Comparison of ENCODE assay signal across 8 cellular contexts in the genomic region with DNA sequence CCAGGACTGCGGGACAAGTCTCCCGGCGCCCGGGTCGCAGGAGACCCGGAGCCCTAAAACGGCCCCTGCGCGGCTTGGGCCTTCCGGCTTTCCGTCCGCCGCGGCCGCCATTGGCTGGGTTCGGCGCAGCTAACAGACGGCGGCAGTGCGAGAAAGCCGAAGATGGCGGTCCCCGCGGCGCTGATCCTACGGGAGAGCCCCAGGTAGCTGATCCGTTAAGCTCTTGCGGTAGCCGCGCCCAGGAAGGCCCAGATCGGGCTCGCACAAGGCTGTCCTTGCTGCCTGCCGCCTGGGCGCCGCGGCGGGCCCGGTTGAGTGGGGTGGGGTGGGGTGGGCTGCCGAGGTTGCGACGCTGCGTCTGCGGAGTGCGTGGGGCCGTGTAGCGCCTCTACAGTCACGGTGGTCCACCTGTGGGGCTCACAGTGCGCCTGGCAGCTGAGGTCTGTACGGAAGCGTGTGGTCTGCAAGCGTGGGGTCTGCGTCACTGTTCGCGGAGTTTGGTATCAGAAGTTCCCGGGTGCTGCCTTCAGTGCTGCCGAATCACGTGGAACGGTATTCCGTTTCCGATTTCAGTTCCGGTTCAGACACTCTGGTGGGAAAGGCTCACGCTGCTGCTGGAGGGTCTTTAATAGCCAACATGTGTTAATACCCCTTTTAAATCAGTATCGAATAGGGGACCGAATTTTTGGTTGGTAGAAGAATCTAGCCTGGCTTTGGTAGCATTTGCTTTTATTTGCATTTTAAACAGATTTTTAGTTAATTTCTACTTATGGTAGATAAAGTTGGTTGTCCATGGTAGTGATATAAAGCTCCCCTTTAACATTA. TPM values are rescaled to one million over a fixed set of nuclear protein-coding genes. Genes with fewer than 3 reads are reported as not detected.
DNase-seq lines count a peak whose midpoint lies in the region; ATAC-seq and TF ChIP-seq lines count a peak whose summit lies in the region.

Gene COMMD10 (plus strand): TSS at position 135 of the 825 bp plus-strand sequence.

- peak; percentile 68 for DNase-seq in GDM1 (lab: John Stamatoyannopoulos, UW)
- DNase-seq in H9, result peak; percentile 79
- peak; percentile 81 for DNase-seq in M059J (ENCODE audit: low read depth)
- DNase-seq in SK-MEL-5 (ENCODE audit: low read depth, low spot score), result peak; percentile 86
- peak; percentile 75 for DNase-seq in activated naive CD4-positive, alpha-beta T cell treated with Interleukin-2 at 50 U/mL for 16 hours

- no peak within 1 kb of the TSS for H2BK5ac ChIP-seq in H9 (ENCODE audit: insufficient read length, low read length)

- no peak within 1 kb of the TSS for H2BK15ac ChIP-seq in H9 (ENCODE audit: low read depth, low read length)

- H2BK20ac ChIP-seq in H9 (ENCODE audit: low read depth, low read length, poor library complexity, severe bottlenecking), result no peak within 1 kb of the TSS

- WGBS in H9 (ENCODE audit: extremely low coverage, insufficient read length, low lambda C conversion rate), result no CpG with 5 or more reads among the region's 64 CpGs
- 1 to 2% methylated on average over 14 to 22 of the region's 64 CpGs for WGBS in gastroesophageal sphincter (ENCODE audit: low coverage in 1 of 2), 2 donors

- no peak for TF ChIP-seq EP300 in gastroesophageal sphincter (IDR thresholded peaks at IDR 0.05)

- H3K4me1 ChIP-seq in H9 (ENCODE audit: insufficient read depth, low read length) (no peaks in the 10 kb centered on the region; the same call in 1 of the 2 replicates), gastroesophageal sphincter (peaks cover 0 to 36% (median 6%) of the 10 kb centered on the region in 3 donors), neutrophil (ENCODE audit: control insufficient read depth in 1 of 2, insufficient read depth in 1 of 2, low read depth in 1 of 2, low read length in 1 of 2) (peaks cover 13 to 15% of the 10 kb centered on the region in 2 experiments)

- H3K23ac ChIP-seq in H9 (ENCODE audit: insufficient read length, low read depth, low read length), result no peak within 1 kb of the TSS

- TF ChIP-seq POLR2A in gastroesophageal sphincter (IDR thresholded peaks at IDR 0.05), result peak; percentile 45 to 53

- H3K4me3 ChIP-seq in gastroesophageal sphincter (peak within 1 kb of the TSS; percentile 82 to 98), neutrophil (ENCODE audit: low read depth in 1 of 2, low read length in 1 of 2) (peak within 1 kb of the TSS; percentile 82 to 92)

- peak within 1 kb of the TSS; percentile 75 for H3K14ac ChIP-seq in H9 (ENCODE audit: insufficient read depth, low read length)

- H3K56ac ChIP-seq in H9 (ENCODE audit: insufficient read length, low read depth, low read length), result no peak within 1 kb of the TSS

- H2AFZ ChIP-seq in H9 (ENCODE audit: low read length), result peak within 1 kb of the TSS; percentile 46

- H3K9me3 ChIP-seq in H9 (ENCODE audit: control insufficient read depth, low read depth, low read length), result no peaks in the 10 kb centered on the region
- H3K9me3 ChIP-seq in gastroesophageal sphincter, result no peaks in the 10 kb centered on the region
- H3K9me3 ChIP-seq in neutrophil, result no peaks in the 10 kb centered on the region

- H3K36me3 Mint-ChIP-seq in H9 (ENCODE audit: insufficient read depth in 1 of 3, low read depth in 3 of 3), result peaks cover 1 to 4% (median 3%) of the 10 kb centered on the region in 3 experiments; a peak in 4 of 7 replicates

- H3K9ac ChIP-seq in H9 (ENCODE audit: extremely low read depth, insufficient read length, low read length), result peak within 1 kb of the TSS; percentile 53

- in situ Hi-C loops in SK-MEL-5 (cut with HindIII; ENCODE audit: low pct_unique_long_range_greater_than_20kb, low sequenced_read_pairs), result no loop called here

- H3K27me3 ChIP-seq in H9 (ENCODE audit: insufficient read depth, low read length) (no peaks in the 10 kb centered on the region), gastroesophageal sphincter (no peaks in the 10 kb centered on the region), neutrophil (no peaks in the 10 kb centered on the region)

- H3K79me1 ChIP-seq in H9 (ENCODE audit: insufficient read depth, low read depth, low read length, poor library complexity, severe bottlenecking), result no peaks in the 10 kb centered on the region

- no peak within 1 kb of the TSS for H3K4ac ChIP-seq in H9 (ENCODE audit: low read depth, low read length)

- ATAC-seq in gastroesophageal sphincter, result peak; percentile 88

- H4K91ac ChIP-seq in H9 (ENCODE audit: insufficient read length, low read depth, low read length), result no peak within 1 kb of the TSS

- no peak within 1 kb of the TSS for H3K27ac ChIP-seq in H9 (ENCODE audit: insufficient read length, low read depth, low read length)
- H3K27ac ChIP-seq in gastroesophageal sphincter, result peak within 1 kb of the TSS; percentile 67 to 98 (median 94)
- H3K27ac ChIP-seq in neutrophil, result peak within 1 kb of the TSS; percentile 77

- H3K79me2 ChIP-seq in H9 (ENCODE audit: insufficient read depth, low read length), result no peaks in the 10 kb centered on the region

- no peak within 1 kb of the TSS for H2BK120ac ChIP-seq in H9 (ENCODE audit: low read depth, low read length, poor library complexity, severe bottlenecking)

- H3T11ph ChIP-seq in H9 (ENCODE audit: low read length), result no peak within 1 kb of the TSS

- H4K5ac ChIP-seq in H9 (ENCODE audit: insufficient read length, low read depth, low read length), result no peak within 1 kb of the TSS

- H3K27ac Mint-ChIP-seq in H9, result peak within 1 kb of the TSS; percentile 73 to 99 (median 96)

- H3K18ac ChIP-seq in H9 (ENCODE audit: insufficient read length, low read depth, low read length), result peak within 1 kb of the TSS; percentile 38

- H2AK5ac ChIP-seq in H9 (ENCODE audit: insufficient read length, low read length), result no peak within 1 kb of the TSS

- H3K9me3 Mint-ChIP-seq in H9, result no peaks in the 10 kb centered on the region

- no peaks in the 10 kb centered on the region for H4K20me1 ChIP-seq in H9 (ENCODE audit: control insufficient read depth, insufficient read depth, insufficient read length)

- TF ChIP-seq CTCF in H9 (conservative IDR thresholded peaks at IDR 0.05) (no peak), gastroesophageal sphincter (IDR thresholded peaks at IDR 0.05) (peak in 1 of 4 experiments; percentile 11), neutrophil (IDR thresholded peaks at IDR 0.05) (no peak), subcutaneous adipose tissue (IDR thresholded peaks at IDR 0.05; ENCODE audit: low read depth) (no peak)

- no peaks in the 10 kb centered on the region for H3K27me3 Mint-ChIP-seq in H9 (ENCODE audit: low read depth)

- H3K36me3 ChIP-seq in gastroesophageal sphincter, result peaks cover 0 to 28% of the 10 kb centered on the region in 2 donors
- H3K36me3 ChIP-seq in neutrophil, result peaks cover 6% of the 10 kb centered on the region

- peaks cover 6% of the 10 kb centered on the region for H3K23me2 ChIP-seq in H9 (ENCODE audit: insufficient read length, low read depth, low read length, poor library complexity, severe bottlenecking)

- H3K4me1 Mint-ChIP-seq in H9, result peaks cover 17 to 20% of the 10 kb centered on the region in 2 experiments

- H4K8ac ChIP-seq in H9 (replicated peaks; ENCODE audit: insufficient read length, low read depth, low read length), result no peak within 1 kb of the TSS

- no peak within 1 kb of the TSS for H2BK12ac ChIP-seq in H9 (ENCODE audit: insufficient read length, low read depth, low read length)

- H3K4me2 ChIP-seq in H9 (ENCODE audit: insufficient read depth, insufficient read length, low read length), result peak within 1 kb of the TSS; percentile 84

- peak within 1 kb of the TSS; percentile 89 to 96 for H3K4me3 Mint-ChIP-seq in H9

RNA-seq across cellular contexts. Expression of gene COMMD10, which starts in this region (rescaled TPM):
- 29.4 and 33.9 TPM in 2 replicates for total RNA-seq in H9 (2021)
- total RNA-seq in M059J (2014; rRNA removed; shearing (Covaris generic)), result 38.7 and 42.2 TPM in 2 replicates
- total RNA-seq in SK-MEL-5 (2014; rRNA removed; shearing (Covaris generic)), result 75.0 and 78.3 TPM in 2 replicates
- polyA plus RNA-seq in SK-MEL-5 (2015; cell fraction: cytosol; rRNA removed), result 27.8 and 28.8 TPM in 2 replicates
- 33.7 and 38.5 TPM in 2 replicates for polyA plus RNA-seq in SK-MEL-5 (2015; cell fraction: nucleus; rRNA removed)
- 10 to 100 TPM; 26.4 to 48.3 (median 29.6) TPM for total RNA-seq in gastroesophageal sphincter
- total RNA-seq in subcutaneous adipose tissue, result 10 to 100 TPM; 25.2 to 58.2 (median 38.8) TPM
